ENCODE assay signal across 8 cellular contexts in the genomic region with DNA sequence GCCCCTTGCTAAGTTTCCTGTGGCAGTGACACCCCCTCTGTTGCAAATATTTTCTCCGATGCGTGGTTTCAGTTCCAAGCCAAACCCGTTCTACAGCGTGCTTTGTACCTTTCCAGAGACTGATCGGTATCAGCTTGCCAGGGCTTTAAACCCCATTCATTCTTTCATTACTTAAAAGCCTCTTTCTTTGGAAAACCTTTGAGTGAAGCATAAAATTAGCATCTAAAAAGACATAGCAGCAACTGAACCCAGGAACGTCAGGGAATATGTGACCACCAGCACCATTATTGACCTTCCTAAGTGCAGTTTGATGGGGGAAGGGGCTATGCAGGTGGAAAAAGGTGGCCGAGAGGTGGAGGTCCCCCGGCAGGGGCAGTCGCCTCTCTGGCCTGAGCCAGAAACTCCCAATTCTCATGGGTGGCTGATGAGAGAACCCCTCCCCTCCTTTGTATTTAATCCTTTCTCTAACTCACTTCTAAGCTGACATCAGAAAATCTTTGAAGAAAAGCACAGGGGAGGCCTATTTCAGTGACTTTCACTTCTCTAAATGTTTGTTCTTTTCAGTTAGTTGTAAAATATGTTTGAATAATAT.
DNase-seq lines count a peak whose midpoint lies in the region; ATAC-seq lines count a peak whose summit lies in the region.

No MANE protein-coding gene starts in this region.

- H3K27me3 Mint-ChIP-seq in activated naive CD8-positive, alpha-beta T cell treated with anti-CD3 and anti-CD28 coated beads, Interleukin-2, amount 10 ng/mL, durations not matched to agents 7 days and 5 days, result no peaks in the 10 kb centered on the region
- H3K27me3 Mint-ChIP-seq in natural killer cell treated with Interleukin-12 subunit alpha and Interleukin-12 subunit beta and Interleukin-15 and Interleukin-18, amount 100 ng/mL, for 72 hours, result no peaks in the 10 kb centered on the region

- no peak overlapping the region for H3K27ac Mint-ChIP-seq in activated naive CD8-positive, alpha-beta T cell treated with anti-CD3 and anti-CD28 coated beads, Interleukin-2, amount 10 ng/mL, durations not matched to agents 7 days and 5 days
- H3K27ac Mint-ChIP-seq in natural killer cell treated with Interleukin-12 subunit alpha and Interleukin-12 subunit beta and Interleukin-15 and Interleukin-18, amount 100 ng/mL, for 72 hours, result peak overlapping the region; percentile 17 to 24

- H3K9me3 Mint-ChIP-seq in activated naive CD8-positive, alpha-beta T cell treated with anti-CD3 and anti-CD28 coated beads, Interleukin-2, amount 10 ng/mL, durations not matched to agents 7 days and 5 days, result peaks cover 10% of the 10 kb centered on the region
- H3K9me3 Mint-ChIP-seq in natural killer cell treated with Interleukin-12 subunit alpha and Interleukin-12 subunit beta and Interleukin-15 and Interleukin-18, amount 100 ng/mL, for 72 hours, result peaks cover 3% of the 10 kb centered on the region

- POLR2A ChIA-PET in activated naive CD8-positive, alpha-beta T cell treated with anti-CD3 and anti-CD28 coated beads, Interleukin-2, amount 10 ng/mL, durations not matched to agents 7 days and 5 days (lab: Charles Lee), result interaction anchor here (1.0 to 1.4 kb wide), 2 partner anchors 8 to 41 kb away, joined by 3 to 5 read pairs; no protein-coding TSS in a partner anchor

- in situ Hi-C loops in KBM-7 (cut with MboI; ENCODE audit: low pct_unique_long_range_greater_than_20kb, low sequenced_read_pairs), result no loop called here

- no peak for DNase-seq in activated naive CD8-positive, alpha-beta T cell treated with anti-CD3 and anti-CD28 coated beads, Interleukin-2, amount 10 ng/mL, durations not matched to agents 7 days and 5 days
- no peak for DNase-seq in natural killer cell treated with Interleukin-12 subunit alpha and Interleukin-12 subunit beta and Interleukin-15 and Interleukin-18, amount 100 ng/mL, for 72 hours (ENCODE audit: low spot score)
- DNase-seq in KBM-7, result no peak
- DNase-seq in NCI-H2171 treated with DMSO at 0.1 percent for 48 hours (lab: John Stamatoyannopoulos, UW), result no peak

- peaks cover 4% of the 10 kb centered on the region for H3K36me3 Mint-ChIP-seq in activated naive CD8-positive, alpha-beta T cell treated with anti-CD3 and anti-CD28 coated beads, Interleukin-2, amount 10 ng/mL, durations not matched to agents 7 days and 5 days
- H3K36me3 Mint-ChIP-seq in natural killer cell treated with Interleukin-12 subunit alpha and Interleukin-12 subunit beta and Interleukin-15 and Interleukin-18, amount 100 ng/mL, for 72 hours, result peaks cover 10% of the 10 kb centered on the region

- H3K4me1 Mint-ChIP-seq in activated naive CD8-positive, alpha-beta T cell treated with anti-CD3 and anti-CD28 coated beads, Interleukin-2, amount 10 ng/mL, durations not matched to agents 7 days and 5 days, result peaks cover 28% of the 10 kb centered on the region
- peaks cover 29 to 34% of the 10 kb centered on the region in 2 donors for H3K4me1 Mint-ChIP-seq in natural killer cell treated with Interleukin-12 subunit alpha and Interleukin-12 subunit beta and Interleukin-15 and Interleukin-18, amount 100 ng/mL, for 72 hours (ENCODE audit: low read depth in 2 of 2)

- peak overlapping the region; percentile 57 for H3K4me3 Mint-ChIP-seq in activated naive CD8-positive, alpha-beta T cell treated with anti-CD3 and anti-CD28 coated beads, Interleukin-2, amount 10 ng/mL, durations not matched to agents 7 days and 5 days
- peak overlapping the region; percentile 53 for H3K4me3 Mint-ChIP-seq in natural killer cell treated with Interleukin-12 subunit alpha and Interleukin-12 subunit beta and Interleukin-15 and Interleukin-18, amount 100 ng/mL, for 72 hours

- ATAC-seq in GM18868 (IDR thresholded peaks at IDR 0.05; ENCODE audit: unreplicated experiment), result peak; percentile 63
- ATAC-seq in HG03064 (IDR thresholded peaks at IDR 0.05; ENCODE audit: low read depth, unreplicated experiment), result peak; percentile 62
- ATAC-seq in activated naive CD8-positive, alpha-beta T cell treated with anti-CD3 and anti-CD28 coated beads, Interleukin-2, amount 10 ng/mL, durations not matched to agents 7 days and 5 days (ENCODE audit: low read depth), result peak; percentile 46
- ATAC-seq in natural killer cell treated with Interleukin-12 subunit alpha and Interleukin-12 subunit beta and Interleukin-15 and Interleukin-18, amount 100 ng/mL, for 72 hours, result no peak
- no peak for ATAC-seq in HG02571 (IDR thresholded peaks at IDR 0.05; ENCODE audit: unreplicated experiment)
- no peak for ATAC-seq in HG03457 (IDR thresholded peaks at IDR 0.05; ENCODE audit: unreplicated experiment)

Comparison
In these comparisons a context has a peak if more than half of its experiments do, and no peak if none do; other contexts are left out.
1. ATAC-seq: peak in GM18868 (single experiment), HG03064 (single experiment) and activated naive CD8-positive, alpha-beta T cell treated with anti-CD3 and anti-CD28 coated beads, Interleukin-2, amount 10 ng/mL, durations not matched to agents 7 days and 5 days (single experiment); none in natural killer cell treated with Interleukin-12 subunit alpha and Interleukin-12 subunit beta and Interleukin-15 and Interleukin-18, amount 100 ng/mL, for 72 hours (0 of 2), HG02571 (single experiment) and HG03457 (single experiment).